Comparison of ENCODE assay signal across 25 cellular contexts in the genomic region with DNA sequence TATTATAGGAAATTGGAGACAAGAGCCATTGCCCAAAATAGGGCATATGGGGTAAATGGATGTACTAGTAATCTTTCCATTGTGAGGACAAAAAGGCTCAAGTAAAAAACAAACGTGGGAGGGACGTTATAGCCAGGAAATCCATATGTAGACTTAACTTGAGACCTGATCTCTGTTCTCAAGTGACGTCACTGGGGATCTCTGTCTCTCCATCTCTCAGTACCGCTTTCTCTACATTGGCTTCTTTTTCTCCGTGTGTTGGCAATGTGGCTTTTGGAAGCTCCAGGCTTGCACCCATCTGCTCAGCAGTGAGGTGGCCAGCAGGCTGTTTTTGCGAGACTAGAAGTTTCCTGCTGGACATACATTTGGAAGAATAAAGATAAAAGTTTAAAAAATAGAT.
"Had no signal": no experiment of that assay in that cellular context is flagged by ENCODE, and none has a peak within 500 bp of the region (broad histone marks: within the 10 kb centered on the region; RNA-seq: fewer than 3 reads in every experiment).

No MANE protein-coding gene starts in this region.

- H3K9me3 ChIP-seq: SJCRH30 had no signal

- FAIRE-seq: colon had no signal

- H3K4me3 ChIP-seq: SJCRH30, SK-N-MC had no signal

- DNase-seq: activated CD4-positive, alpha-beta T cell treated with anti-CD3 and anti-CD28 coated beads, Interleukin-2, amount 10 ng/mL, durations not matched to agents 24 days and 14 days; activated CD4-positive, alpha-beta T cell treated with anti-CD3 and anti-CD28 coated beads, Interleukin-2, amount 50 U/mL, for 4 hours; activated CD8-positive, alpha-beta T cell treated with anti-CD3 and anti-CD28 coated beads for 36 hours; activated effector memory CD4-positive, alpha-beta T cell treated with anti-CD3 and anti-CD28 coated beads, Interleukin-2, amount 50 U/mL, for 16 hours; activated naive CD4-positive, alpha-beta T cell; activated naive CD4-positive, alpha-beta T cell treated with anti-CD3 and anti-CD28 coated beads, Interleukin-2, amount 50 U/mL, for 16 hours; activated naive CD8-positive, alpha-beta T cell treated with anti-CD3 and anti-CD28 coated beads for 36 hours; activated T-cell treated with anti-CD3 and anti-CD28 coated beads, Interleukin-2, amount 50 U/mL, for 1 hour; activated T-cell treated with anti-CD3 and anti-CD28 coated beads, Interleukin-2, amount 50 U/mL, for 72 hours; amniotic stem cell; aorta; brain microvascular endothelial cell; central memory CD4-positive, alpha-beta T cell; Karpas-422; NCI-H1048; NCI-H2029 treated with DMSO at 0.1 percent for 48 hours; NCI-H446 treated with DMSO at 0.1 percent for 48 hours; NCI-H526; SHP77; T1000 had no signal

- H3K36me3 ChIP-seq: brain microvascular endothelial cell, SJCRH30 had no signal

- H3K27me3 ChIP-seq: brain microvascular endothelial cell, SJCRH30 had no signal

- H3K27ac ChIP-seq: brain microvascular endothelial cell, SJCRH30, SK-N-MC had no signal

- ATAC-seq: activated CD8-positive, alpha-beta T cell treated with anti-CD3 and anti-CD28 coated beads for 36 hours; activated T-cell treated with anti-CD3 and anti-CD28 coated beads, Interleukin-2, amount 50 U/mL, for 72 hours; activated T-helper 17 cell treated with anti-CD3 and anti-CD28 coated beads, Interleukin-2, amount 50 U/mL, for 72 hours; Panc1 had no signal
